8 cellular contexts compared by ENCODE assay signal in genomic region chr1:1324524-1325287, GRCh38. TPM values are rescaled to one million over a fixed set of nuclear protein-coding genes. Genes with fewer than 3 reads are reported as not detected.
A peak's percentile ranks its signal among the peaks of the same experiment; 100 is the strongest.
DNase-seq lines count a peak whose midpoint lies in the region; ATAC-seq lines count a peak whose summit lies in the region.

Gene CPTP (plus strand): TSS chr1:1324802. CDS start chr1:1326911, 2,109 bp downstream.
Gene INTS11 (minus strand): TSS chr1:1324660. CDS start chr1:1324608, 52 bp downstream.

- peak within 1 kb of the TSS; percentile 93 for H3K9ac ChIP-seq in mesenchymal stem cell (ENCODE audit: low read length)

- H3K4me1 ChIP-seq in effector memory CD4-positive, alpha-beta T cell (ENCODE audit: control insufficient read depth, insufficient read depth, low read length, poor library complexity, severe bottlenecking) = peaks cover 34% of the 10 kb centered on the region
- H3K4me1 ChIP-seq in mesenchymal stem cell (ENCODE audit: control insufficient read depth, insufficient read depth, low read depth, low read length) = peaks cover 56% of the 10 kb centered on the region

- peak within 1 kb of the TSS; percentile 92 for H4K8ac ChIP-seq in mesenchymal stem cell (ENCODE audit: low read length)

- peak within 1 kb of the TSS; percentile 36 for H2BK5ac ChIP-seq in mesenchymal stem cell (ENCODE audit: low read depth, low read length, poor library complexity, severe bottlenecking)

- peak within 1 kb of the TSS; percentile 81 for H3K4me2 ChIP-seq in mesenchymal stem cell (ENCODE audit: low read length, poor library complexity, severe bottlenecking)

- H4K91ac ChIP-seq in mesenchymal stem cell (ENCODE audit: low read length) = peak within 1 kb of the TSS; percentile 85

- CTCF ChIA-PET in activated CD8-positive, alpha-beta memory T cell treated with anti-CD3 and anti-CD28 coated beads for 36 hours (lab: Charles Lee) = no interaction called here

- H3K36me3 ChIP-seq in effector memory CD4-positive, alpha-beta T cell (ENCODE audit: control insufficient read depth, insufficient read depth, low read length) = peaks cover 31% of the 10 kb centered on the region
- peaks cover 20 to 69% of the 10 kb centered on the region in 2 experiments for H3K36me3 ChIP-seq in mesenchymal stem cell (ENCODE audit: control insufficient read depth in 1 of 2, insufficient read depth in 2 of 2, low read depth in 1 of 2, low read length in 2 of 2)

- peak within 1 kb of the TSS; percentile 78 for H3K4me3 ChIP-seq in effector memory CD4-positive, alpha-beta T cell (ENCODE audit: insufficient read depth, low read depth, low read length, poor library complexity, severe bottlenecking)
- H3K4me3 ChIP-seq in mesenchymal stem cell (ENCODE audit: insufficient read depth in 1 of 2, low read depth in 1 of 2, low read length in 2 of 2) = peak within 1 kb of the TSS; percentile 88 to 91

- DNase-seq in CD1c-positive myeloid dendritic cell (ENCODE audit: extremely low spot score) = peak; percentile 96
- DNase-seq in NOMO-1 (lab: John Stamatoyannopoulos, UW; ENCODE audit: unreplicated experiment in 2 of 2) = peak; percentile 84 to 93
- peak; percentile 91 to 96 (median 95) for DNase-seq in effector memory CD4-positive, alpha-beta T cell
- DNase-seq in mesenchymal stem cell = peak; percentile 89
- peak; percentile 92 for DNase-seq in stimulated activated CD8-positive, alpha-beta memory T cell treated with anti-CD3 and anti-CD28 coated beads, Interleukin-12 subunit alpha, Interleukin-12 subunit beta, amount 100 ng/mL, for 24 hours (ENCODE audit: extremely low read depth)

- peak within 1 kb of the TSS in 1 of 2 experiments; percentile 47 for H2BK12ac ChIP-seq in mesenchymal stem cell (ENCODE audit: low read length in 2 of 2)

- peak within 1 kb of the TSS in 1 of 2 experiments; percentile 79 for H3K14ac ChIP-seq in mesenchymal stem cell (ENCODE audit: low read length in 2 of 2)

- H2BK120ac ChIP-seq in mesenchymal stem cell (ENCODE audit: low read depth, low read length) = peak within 1 kb of the TSS; percentile 42

- H3K9me3 ChIP-seq in effector memory CD4-positive, alpha-beta T cell (ENCODE audit: control insufficient read depth, low read length) = no peaks in the 10 kb centered on the region
- H3K9me3 ChIP-seq in mesenchymal stem cell (ENCODE audit: control insufficient read depth, low read length) = no peaks in the 10 kb centered on the region

- POLR2A ChIA-PET in activated CD8-positive, alpha-beta memory T cell treated with anti-CD3 and anti-CD28 coated beads for 36 hours (lab: Charles Lee) = interaction anchor here (1.0 kb wide), 1 partner anchor 15 kb away, joined by 3 read pairs; no protein-coding TSS in a partner anchor

- peak within 1 kb of the TSS; percentile 77 for H3K27ac ChIP-seq in effector memory CD4-positive, alpha-beta T cell (ENCODE audit: insufficient read depth, low read length, poor library complexity, severe bottlenecking)
- peak within 1 kb of the TSS; percentile 27 for H3K27ac ChIP-seq in mesenchymal stem cell (ENCODE audit: low read length, poor library complexity, severe bottlenecking)

- H2BK15ac ChIP-seq in mesenchymal stem cell (ENCODE audit: low read depth, poor library complexity, severe bottlenecking) = peak within 1 kb of the TSS; percentile 55

- peaks cover 13% of the 10 kb centered on the region for H3K79me1 ChIP-seq in mesenchymal stem cell (replicated peaks; ENCODE audit: low read length, poor library complexity, severe bottlenecking)

- WGBS in mesenchymal stem cell = 3% methylated on average over 52 of the region's 84 CpGs

- H3K23ac ChIP-seq in mesenchymal stem cell (ENCODE audit: low read length in 2 of 2) = peak within 1 kb of the TSS in 1 of 2 experiments; percentile 77

- peak within 1 kb of the TSS; percentile 56 for H2AFZ ChIP-seq in mesenchymal stem cell (ENCODE audit: low read depth, low read length)

- ATAC-seq in GM19372 (IDR thresholded peaks at IDR 0.05; ENCODE audit: low read depth, unreplicated experiment) (peak; percentile 79), HG03521 (IDR thresholded peaks at IDR 0.05; ENCODE audit: unreplicated experiment) (peak; percentile 82)

- peak within 1 kb of the TSS; percentile 75 to 76 for H3K4ac ChIP-seq in mesenchymal stem cell (ENCODE audit: low read depth in 1 of 2, low read length in 2 of 2)

- H2AK5ac ChIP-seq in mesenchymal stem cell (ENCODE audit: low read length, severe bottlenecking) = no peak within 1 kb of the TSS

- H3K27me3 ChIP-seq in effector memory CD4-positive, alpha-beta T cell (replicated peaks; ENCODE audit: control insufficient read depth, insufficient read depth, low read length, poor library complexity, severe bottlenecking) = no peaks in the 10 kb centered on the region
- no peaks in the 10 kb centered on the region for H3K27me3 ChIP-seq in mesenchymal stem cell (ENCODE audit: control insufficient read depth in 1 of 2, insufficient read depth in 1 of 2, low read length in 2 of 2)

- peak within 1 kb of the TSS; percentile 75 to 86 for H3K18ac ChIP-seq in mesenchymal stem cell (ENCODE audit: low read depth in 1 of 2, low read length in 2 of 2)

RNA-seq across cellular contexts. Expression of gene CPTP, which starts in this region (rescaled TPM):
- total RNA-seq in activated CD8-positive, alpha-beta memory T cell treated with anti-CD3 and anti-CD28 coated beads for 36 hours = 10 to 100 TPM; 15.6 to 16.0 TPM
- polyA plus RNA-seq in mesenchymal stem cell (2013, experiment 1 of 2) = 17.8 TPM
- 17.7 TPM for polyA plus RNA-seq in mesenchymal stem cell (2013, experiment 2 of 2)

RNA-seq across cellular contexts. Expression of gene INTS11, which starts in this region (rescaled TPM):
- 100 to 1,000 TPM; 124 to 125 TPM for total RNA-seq in activated CD8-positive, alpha-beta memory T cell treated with anti-CD3 and anti-CD28 coated beads for 36 hours
- polyA plus RNA-seq in mesenchymal stem cell (2013, experiment 1 of 2) = 57.1 TPM
- 55.5 TPM for polyA plus RNA-seq in mesenchymal stem cell (2013, experiment 2 of 2)

Comparison
In these comparisons a context has a peak if more than half of its experiments do, and no peak if none do; other contexts are left out.
1. Peak in every context shown above with its lines: DNase-seq, ATAC-seq, H3K4me3 ChIP-seq and H3K27ac ChIP-seq.